Comparison of ENCODE assay signal across 20 cellular contexts in genomic region chr3:31929826-31930502, GRCh38. TPM values are rescaled to one million over a fixed set of nuclear protein-coding genes. Genes with fewer than 3 reads are reported as not detected.
"Had no signal": no experiment of that assay in that cellular context is flagged by ENCODE, and none has a peak within 500 bp of the region (broad histone marks: within the 10 kb centered on the region; RNA-seq: fewer than 3 reads in every experiment).

No MANE protein-coding gene starts in this region.

- H3K9ac ChIP-seq: neural progenitor cell had no signal

- H3K9me3 Mint-ChIP-seq: activated naive CD8-positive, alpha-beta T cell treated with anti-CD3 and anti-CD28 coated beads, Interleukin-2, amount 10 ng/mL, durations not matched to agents 7 days and 5 days; endodermal cell; neural progenitor cell had no signal

- H3K27me3 Mint-ChIP-seq: activated naive CD8-positive, alpha-beta T cell treated with anti-CD3 and anti-CD28 coated beads, Interleukin-2, amount 10 ng/mL, durations not matched to agents 7 days and 5 days; naive thymus-derived CD8-positive, alpha-beta T cell had no signal

- H3K4me3 Mint-ChIP-seq: activated CD4-positive, alpha-beta T cell treated with anti-CD3 and anti-CD28 coated beads for 36 hours; activated naive CD8-positive, alpha-beta T cell treated with anti-CD3 and anti-CD28 coated beads, Interleukin-2, amount 10 ng/mL, durations not matched to agents 7 days and 5 days; endodermal cell; naive thymus-derived CD8-positive, alpha-beta T cell; neural progenitor cell; WTC11 had no signal

- H3K27ac ChIP-seq: heart right ventricle, neural progenitor cell, thyroid gland had no signal

- H3K4me2 ChIP-seq: neural progenitor cell had no signal

- H3K36me3 ChIP-seq: heart right ventricle, neural progenitor cell, thyroid gland had no signal

- H3K27me3 ChIP-seq: heart right ventricle, neural progenitor cell, thyroid gland had no signal

- H3K4me3 ChIP-seq: heart right ventricle, lung, neural progenitor cell, thyroid gland had no signal

- DNase-seq: activated CD4-positive, alpha-beta T cell treated with anti-CD3 and anti-CD28 coated beads for 36 hours; activated CD4-positive, alpha-beta T cell treated with anti-CD3 and anti-CD28 coated beads, Interleukin-2, amount 50 U/mL, for 48 hours; activated naive CD4-positive, alpha-beta T cell treated with Interleukin-2 at 50 U/mL for 16 hours; activated naive CD8-positive, alpha-beta T cell treated with anti-CD3 and anti-CD28 coated beads, Interleukin-2, amount 10 ng/mL, durations not matched to agents 7 days and 5 days; activated T-cell treated with anti-CD3 and anti-CD28 coated beads, Interleukin-2, amount 50 U/mL, for 48 hours; cerebellar nuclear complex; cortex of kidney; endodermal cell; heart right ventricle; naive thymus-derived CD8-positive, alpha-beta T cell; small intestine; stimulated activated CD4-positive, alpha-beta T cell treated with anti-CD3 and anti-CD28 coated beads, Interleukin-2, amount 100 ng/mL, for 24 hours; stimulated activated naive CD4-positive, alpha-beta T cell; substantia nigra; thyroid gland had no signal

- H2AFZ ChIP-seq: neural progenitor cell had no signal

- H3K27ac Mint-ChIP-seq: activated CD4-positive, alpha-beta T cell treated with anti-CD3 and anti-CD28 coated beads for 36 hours; activated naive CD8-positive, alpha-beta T cell treated with anti-CD3 and anti-CD28 coated beads, Interleukin-2, amount 10 ng/mL, durations not matched to agents 7 days and 5 days; endodermal cell; naive thymus-derived CD8-positive, alpha-beta T cell; neural progenitor cell; WTC11 had no signal

- ATAC-seq: activated CD4-positive, alpha-beta T cell treated with anti-CD3 and anti-CD28 coated beads for 36 hours; heart right ventricle; left lobe of liver; naive thymus-derived CD8-positive, alpha-beta T cell; sciatic nerve; WTC11 had no signal

- H3K4me1 Mint-ChIP-seq: neural progenitor cell had no signal

- H3K36me3 Mint-ChIP-seq: activated naive CD8-positive, alpha-beta T cell treated with anti-CD3 and anti-CD28 coated beads, Interleukin-2, amount 10 ng/mL, durations not matched to agents 7 days and 5 days; naive thymus-derived CD8-positive, alpha-beta T cell; neural progenitor cell; WTC11 had no signal

- H3K9me3 ChIP-seq: heart right ventricle, thyroid gland had no signal

RNA-seq across cellular contexts. Expression of gene ZNF860, which starts 51.6 kb away (rescaled TPM):
- total RNA-seq: activated naive CD8-positive, alpha-beta T cell treated with anti-CD3 and anti-CD28 coated beads, Interleukin-2, amount 10 ng/mL, durations not matched to agents 7 days and 5 days; left lobe of liver had no signal
- polyA plus RNA-seq: naive thymus-derived CD8-positive, alpha-beta T cell had no signal
